In genomic region chr14:68468437-68469207, GRCh38 we compare ENCODE assay signal across 10 cellular contexts.
DNase-seq lines count a peak whose midpoint lies in the region; ATAC-seq and TF ChIP-seq lines count a peak whose summit lies in the region.
"Had no signal": no experiment of that assay in that cellular context is flagged by ENCODE, and none has a peak within 500 bp of the region (broad histone marks: within the 10 kb centered on the region; RNA-seq: fewer than 3 reads in every experiment).

No MANE protein-coding gene starts in this region.

- H3K56ac ChIP-seq in mesendoderm (ENCODE audit: low read length): no peak overlapping the region

- no peaks in the 10 kb centered on the region for H3K27me3 Mint-ChIP-seq in activated naive CD8-positive, alpha-beta T cell treated with anti-CD3 and anti-CD28 coated beads, Interleukin-2, amount 50 U/mL, for 24 hours

- H3K9me3 ChIP-seq in upper lobe of right lung: no peaks in the 10 kb centered on the region

- H3K27me3 ChIP-seq in mesendoderm (ENCODE audit: insufficient read depth, low read length, poor library complexity): no peaks in the 10 kb centered on the region
- H3K27me3 ChIP-seq in upper lobe of right lung: no peaks in the 10 kb centered on the region

- H2BK5ac ChIP-seq in mesendoderm (ENCODE audit: low read length): no peak overlapping the region

- H3K23ac ChIP-seq in mesendoderm (ENCODE audit: low read length): peak overlapping the region; percentile 53

- WGBS in mesendoderm (ENCODE audit: extremely low coverage, insufficient coverage, low lambda C conversion rate): no CpG with 5 or more reads among the region's 5 CpGs

- no peak overlapping the region for H2BK120ac ChIP-seq in mesendoderm (ENCODE audit: low read depth, low read length)

- DNase-seq in activated T-cell treated with anti-CD3 and anti-CD28 coated beads for 24 hours (ENCODE audit: low read depth) (peak; percentile 30), activated T-cell treated with anti-CD3 and anti-CD28 coated beads for 4 hours (no peak), mesendoderm (no peak), upper lobe of right lung (no peak), NCI-H1694 treated with DMSO at 0.1 percent for 48 hours (lab: John Stamatoyannopoulos, UW) (no peak)
- DNase-seq in activated naive CD8-positive, alpha-beta T cell treated with anti-CD3 and anti-CD28 coated beads, Interleukin-2, amount 50 U/mL, for 24 hours: peak; percentile 44
- DNase-seq: NCI-H2227 treated with DMSO at 0.1 percent for 48 hours had no signal

- no peak overlapping the region for H3K4me3 ChIP-seq in mesendoderm (ENCODE audit: low read length)
- no peak overlapping the region for H3K4me3 ChIP-seq in upper lobe of right lung

- H3K9ac ChIP-seq in mesendoderm (ENCODE audit: low read length): no peak overlapping the region
- H3K9ac ChIP-seq: parathyroid adenoma had no signal

- H4K5ac ChIP-seq in mesendoderm (ENCODE audit: low read length): no peak overlapping the region

- no peak overlapping the region for H2AK5ac ChIP-seq in mesendoderm (ENCODE audit: low read length)

- intact Hi-C loops in upper lobe of right lung (cut with DNase I): no loop called here

- H3K4me3 Mint-ChIP-seq in activated naive CD8-positive, alpha-beta T cell treated with anti-CD3 and anti-CD28 coated beads, Interleukin-2, amount 50 U/mL, for 24 hours: no peak overlapping the region

- ATAC-seq in activated naive CD8-positive, alpha-beta T cell treated with anti-CD3 and anti-CD28 coated beads, Interleukin-2, amount 50 U/mL, for 24 hours: peak; percentile 100
- ATAC-seq in upper lobe of right lung (peak; percentile 45), HG02840 (IDR thresholded peaks at IDR 0.05; ENCODE audit: low FRiP score, unreplicated experiment) (no peak), GM21390 (IDR thresholded peaks at IDR 0.05; ENCODE audit: unreplicated experiment) (no peak)

- no peak overlapping the region for H3K4ac ChIP-seq in mesendoderm (ENCODE audit: low read depth, low read length)

- H3K4me2 ChIP-seq in mesendoderm (ENCODE audit: low read length): no peak overlapping the region

- H3K79me1 ChIP-seq in mesendoderm (ENCODE audit: low read length): no peaks in the 10 kb centered on the region

- H4K8ac ChIP-seq in mesendoderm (ENCODE audit: low read depth, low read length): no peak overlapping the region

- peaks cover 42% of the 10 kb centered on the region for H3K4me1 Mint-ChIP-seq in activated naive CD8-positive, alpha-beta T cell treated with anti-CD3 and anti-CD28 coated beads, Interleukin-2, amount 50 U/mL, for 24 hours

- H3K79me2 ChIP-seq in mesendoderm (ENCODE audit: control insufficient read depth, insufficient read depth, low read length): no peaks in the 10 kb centered on the region
- H3K79me2 ChIP-seq: parathyroid adenoma had no signal

- H2BK15ac ChIP-seq in mesendoderm (replicated peaks; ENCODE audit: low read depth): no peak overlapping the region

- H3K27ac ChIP-seq in mesendoderm (ENCODE audit: low read depth, low read length) (peak overlapping the region; percentile 30), upper lobe of right lung (peak overlapping the region; percentile 45)
- H3K27ac ChIP-seq: parathyroid adenoma had no signal

- H3K9me3 Mint-ChIP-seq in activated naive CD8-positive, alpha-beta T cell treated with anti-CD3 and anti-CD28 coated beads, Interleukin-2, amount 50 U/mL, for 24 hours: no peaks in the 10 kb centered on the region

- no peaks in the 10 kb centered on the region for H3K36me3 Mint-ChIP-seq in activated naive CD8-positive, alpha-beta T cell treated with anti-CD3 and anti-CD28 coated beads, Interleukin-2, amount 50 U/mL, for 24 hours (ENCODE audit: low read depth)

- peak overlapping the region; percentile 70 for H3K27ac Mint-ChIP-seq in activated naive CD8-positive, alpha-beta T cell treated with anti-CD3 and anti-CD28 coated beads, Interleukin-2, amount 50 U/mL, for 24 hours

- TF ChIP-seq CTCF in upper lobe of right lung (IDR thresholded peaks at IDR 0.05): no peak

- H3K36me3 ChIP-seq in mesendoderm (ENCODE audit: control insufficient read depth, insufficient read depth, low read length) (no peaks in the 10 kb centered on the region), upper lobe of right lung (no peaks in the 10 kb centered on the region)

- no peaks in the 10 kb centered on the region for H3K4me1 ChIP-seq in mesendoderm (ENCODE audit: control insufficient read depth, low read depth, low read length)
- H3K4me1 ChIP-seq in upper lobe of right lung: peaks cover 33% of the 10 kb centered on the region

- no peak overlapping the region for H3K18ac ChIP-seq in mesendoderm (ENCODE audit: low read length)

Comparison
In these comparisons a context has a peak if more than half of its experiments do, and no peak if none do; other contexts are left out.
1. DNase-seq: peak in activated T-cell treated with anti-CD3 and anti-CD28 coated beads for 24 hours (single experiment) and activated naive CD8-positive, alpha-beta T cell treated with anti-CD3 and anti-CD28 coated beads, Interleukin-2, amount 50 U/mL, for 24 hours (single experiment); none in activated T-cell treated with anti-CD3 and anti-CD28 coated beads for 4 hours (single experiment), mesendoderm (single experiment), upper lobe of right lung (single experiment) and NCI-H1694 treated with DMSO at 0.1 percent for 48 hours (single experiment).
2. ATAC-seq: peak in activated naive CD8-positive, alpha-beta T cell treated with anti-CD3 and anti-CD28 coated beads, Interleukin-2, amount 50 U/mL, for 24 hours (single experiment) and upper lobe of right lung (single experiment); none in HG02840 (single experiment) and GM21390 (single experiment).